Comparison of ENCODE assay signal across 23 cellular contexts in the genomic region with DNA sequence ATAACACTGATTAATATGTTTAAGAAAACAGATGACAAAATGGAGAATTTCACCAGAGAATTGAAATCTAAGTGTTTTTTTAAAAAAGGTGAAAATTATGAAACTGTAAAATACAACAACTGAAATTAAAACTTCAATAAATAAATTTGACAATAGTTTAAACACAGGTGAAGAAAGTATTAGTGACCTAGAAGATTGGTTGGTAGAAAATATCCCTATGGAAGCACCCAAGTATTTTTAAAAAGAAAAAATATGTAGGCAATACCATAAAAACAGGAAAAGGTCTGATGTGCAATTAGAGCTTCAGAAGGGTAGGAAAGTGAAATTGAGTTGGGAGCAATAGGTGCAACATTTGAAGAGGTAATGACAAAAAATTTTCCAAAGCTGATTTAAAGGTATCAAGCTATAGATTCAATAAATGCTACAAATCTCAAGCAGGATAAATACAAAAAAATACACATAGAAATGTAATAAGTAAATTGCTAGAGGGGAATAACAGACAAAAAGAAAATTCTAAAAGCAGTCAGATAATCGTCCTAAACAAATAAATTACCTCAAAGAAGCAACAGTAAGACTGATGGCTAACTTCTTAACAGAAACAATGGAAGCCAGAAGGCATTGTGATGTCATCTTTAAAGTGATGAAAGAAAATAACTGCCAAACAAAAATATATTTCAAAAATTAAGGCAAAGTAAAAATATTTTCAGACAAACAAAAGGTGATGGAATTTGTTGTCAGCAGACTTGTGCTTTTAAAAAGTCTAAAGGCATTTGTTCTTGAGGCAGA. TPM values are rescaled to one million over a fixed set of nuclear protein-coding genes. Genes with fewer than 3 reads are reported as not detected.
A peak's percentile ranks its signal among the peaks of the same experiment; 100 is the strongest.
DNase-seq lines count a peak whose midpoint lies in the region; ATAC-seq and TF ChIP-seq lines count a peak whose summit lies in the region.
"Had no signal": no experiment of that assay in that cellular context is flagged by ENCODE, and none has a peak within 500 bp of the region (broad histone marks: within the 10 kb centered on the region; RNA-seq: fewer than 3 reads in every experiment).

No MANE protein-coding gene starts in this region.

- H3K4me3 ChIP-seq in left ventricle myocardium inferior: no peak overlapping the region
- no peak overlapping the region for H3K4me3 ChIP-seq in rectal smooth muscle tissue (ENCODE audit: low read length)
- H3K4me3 ChIP-seq: A549; BLaER1 treated with 17β-estradiol and CSF1 and Interleukin-3, amounts not matched to agents 10 nM and 100 nM had no signal

- H3K36me3 ChIP-seq in left ventricle myocardium inferior: no peaks in the 10 kb centered on the region
- no peaks in the 10 kb centered on the region for H3K36me3 ChIP-seq in rectal smooth muscle tissue (ENCODE audit: control insufficient read depth, insufficient read depth, low read length)
- H3K36me3 ChIP-seq: BLaER1 treated with 17β-estradiol and CSF1 and Interleukin-3, amounts not matched to agents 10 nM and 100 nM had no signal

- H3K4me1 ChIP-seq in left ventricle myocardium inferior (peaks cover 10% of the 10 kb centered on the region), rectal smooth muscle tissue (ENCODE audit: control insufficient read depth, insufficient read depth, low read length) (peaks cover 13% of the 10 kb centered on the region)
- H3K4me1 ChIP-seq: A549; BLaER1 treated with 17β-estradiol and CSF1 and Interleukin-3, amounts not matched to agents 10 nM and 100 nM had no signal

- intact Hi-C loops in left ventricle myocardium inferior (cut with micrococcal nuclease): no loop called here
- intact Hi-C loops in cardiac septum (cut with DNase I): no loop called here

- no peaks in the 10 kb centered on the region for H3K4me1 Mint-ChIP-seq in WTC11
- H3K4me1 Mint-ChIP-seq: CD4-positive, alpha-beta memory T cell had no signal

- no peak overlapping the region for H3K27ac Mint-ChIP-seq in WTC11
- H3K27ac Mint-ChIP-seq: CD4-positive, alpha-beta memory T cell had no signal

- peak overlapping the region; percentile 80 for H3K27ac ChIP-seq in left ventricle myocardium inferior (replicated peaks)
- H3K27ac ChIP-seq in rectal smooth muscle tissue (ENCODE audit: low read depth, low read length): peak overlapping the region; percentile 58
- H3K27ac ChIP-seq: A549; BLaER1 treated with 17β-estradiol and CSF1 and Interleukin-3, amounts not matched to agents 10 nM and 100 nM had no signal

- no peaks in the 10 kb centered on the region for H3K27me3 Mint-ChIP-seq in WTC11 (ENCODE audit: low read depth)

- no peak overlapping the region for H3K9ac ChIP-seq in rectal smooth muscle tissue (ENCODE audit: low read length)
- H3K9ac ChIP-seq: BLaER1 treated with 17β-estradiol and CSF1 and Interleukin-3, amounts not matched to agents 10 nM and 100 nM had no signal

- DNase-seq in left ventricle myocardium inferior (no peak), cardiac septum (ENCODE audit: low spot score) (no peak), WTC11 (ENCODE audit: low spot score) (no peak), NCI-H187 treated with DMSO at 0.1 percent for 48 hours (lab: John Stamatoyannopoulos, UW) (no peak)
- DNase-seq: AML-193; CD4-positive, alpha-beta memory T cell; COR-L47; GDM1; Karpas-422; NCI-H1092 treated with DMSO at 0.1 percent for 48 hours; NCI-H1436; NCI-H187; NCI-H2107; NCI-H524; NCI-H748 treated with DMSO at 0.1 percent for 48 hours; SIG-M5 had no signal

- peaks cover 12% of the 10 kb centered on the region for H3K9me3 ChIP-seq in left ventricle myocardium inferior (replicated peaks)
- H3K9me3 ChIP-seq: BLaER1 treated with 17β-estradiol and CSF1 and Interleukin-3, amounts not matched to agents 10 nM and 100 nM had no signal

- ATAC-seq in WTC11 (no peak), HG03280 (IDR thresholded peaks at IDR 0.05; ENCODE audit: unreplicated experiment) (no peak), HG03354 (IDR thresholded peaks at IDR 0.05; ENCODE audit: poor library complexity, severe bottlenecking, unreplicated experiment) (no peak)
- ATAC-seq: A549, HCT116 had no signal

- no peak for TF ChIP-seq CTCF in left ventricle myocardium inferior (IDR thresholded peaks at IDR 0.05; ENCODE audit: borderline replicate concordance)
- no peak for TF ChIP-seq CTCF in WTC11 (IDR thresholded peaks at IDR 0.05)

- H3K27me3 ChIP-seq in left ventricle myocardium inferior (ENCODE audit: low read depth) (no peaks in the 10 kb centered on the region), rectal smooth muscle tissue (ENCODE audit: control insufficient read depth, insufficient read depth, low read length) (no peaks in the 10 kb centered on the region)
- H3K27me3 ChIP-seq: BLaER1 treated with 17β-estradiol and CSF1 and Interleukin-3, amounts not matched to agents 10 nM and 100 nM had no signal

- H3K36me3 Mint-ChIP-seq in WTC11: no peaks in the 10 kb centered on the region
- H3K36me3 Mint-ChIP-seq: CD4-positive, alpha-beta memory T cell had no signal

- H3K4me3 Mint-ChIP-seq in WTC11: no peak overlapping the region
- H3K4me3 Mint-ChIP-seq: CD4-positive, alpha-beta memory T cell had no signal

- H3K9me3 Mint-ChIP-seq in WTC11: peaks cover 13% of the 10 kb centered on the region

- CTCF ChIA-PET in WTC11 (lab: Charles Lee): interaction anchor here (1.3 to 1.6 kb wide), 3 partner anchors 9 to 94 kb away, joined by 4 to 9 read pairs (median 8); a partner anchor contains a TSS

- POLR2A ChIA-PET in WTC11 (lab: Charles Lee): no interaction called here

TF ChIP-seq in WTC11, 78 proteins besides CTCF, POLR2A, EP300 and RAD21:
- TF ChIP-seq CBFB (CRISPR knock-in tag; IDR thresholded peaks at IDR 0.05; ENCODE audit: low read depth) (no peak), EMX1 (CRISPR knock-in tag; IDR thresholded peaks at IDR 0.05) (no peak), ZNF317 (CRISPR knock-in tag; IDR thresholded peaks at IDR 0.05; ENCODE audit: borderline replicate concordance, low read depth) (peak; percentile 35; the same call in 1 of the 2 replicates), ZNF138 (CRISPR knock-in tag; conservative IDR thresholded peaks at IDR 0.05) (no peak), FOXP1 (CRISPR knock-in tag; IDR thresholded peaks at IDR 0.05; ENCODE audit: borderline replicate concordance) (no peak)
- TF ChIP-seq, protein P1, sequence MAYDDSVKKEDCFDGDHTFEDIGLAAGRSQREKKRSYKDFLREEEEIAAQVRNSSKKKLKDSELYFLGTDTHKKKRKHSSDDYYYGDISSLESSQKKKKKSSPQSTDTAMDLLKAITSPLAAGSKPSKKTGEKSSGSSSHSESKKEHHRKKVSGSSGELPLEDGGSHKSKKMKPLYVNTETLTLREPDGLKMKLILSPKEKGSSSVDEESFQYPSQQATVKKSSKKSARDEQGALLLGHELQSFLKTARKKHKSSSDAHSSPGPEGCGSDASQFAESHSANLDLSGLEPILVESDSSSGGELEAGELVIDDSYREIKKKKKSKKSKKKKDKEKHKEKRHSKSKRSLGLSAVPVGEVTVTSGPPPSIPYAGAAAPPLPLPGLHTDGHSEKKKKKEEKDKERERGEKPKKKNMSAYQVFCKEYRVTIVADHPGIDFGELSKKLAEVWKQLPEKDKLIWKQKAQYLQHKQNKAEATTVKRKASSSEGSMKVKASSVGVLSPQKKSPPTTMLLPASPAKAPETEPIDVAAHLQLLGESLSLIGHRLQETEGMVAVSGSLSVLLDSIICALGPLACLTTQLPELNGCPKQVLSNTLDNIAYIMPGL (CRISPR knock-in tag; IDR thresholded peaks at IDR 0.05): no peak

RNA-seq across cellular contexts. Expression of a gene that starts 9.5 kb away (rescaled TPM):
- total RNA-seq in left ventricle myocardium inferior (0.60 TPM), cardiac septum (0.51 TPM), WTC11 (2021) (0.69 to 1.0 TPM (median 0.69 TPM) in 3 replicates)
- total RNA-seq: HT-29 had no signal
